ENCODE assay signal across 10 cellular contexts in genomic region chr7:133053321-133053891, GRCh38. TPM values are rescaled to one million over a fixed set of nuclear protein-coding genes. Genes with fewer than 3 reads are reported as not detected.
DNase-seq lines count a peak whose midpoint lies in the region; ATAC-seq and TF ChIP-seq lines count a peak whose summit lies in the region.
"Had no signal": no experiment of that assay in that cellular context is flagged by ENCODE, and none has a peak within 500 bp of the region (broad histone marks: within the 10 kb centered on the region; RNA-seq: fewer than 3 reads in every experiment).

No MANE protein-coding gene starts in this region.

- TF ChIP-seq POLR2A in gastroesophageal sphincter (IDR thresholded peaks at IDR 0.05), result no peak
- no peak for TF ChIP-seq POLR2A in uterus (IDR thresholded peaks at IDR 0.05)

- H3K27me3 ChIP-seq in gastroesophageal sphincter, result no peaks in the 10 kb centered on the region
- no peaks in the 10 kb centered on the region for H3K27me3 ChIP-seq in uterus

- 13 to 20% methylated on average over 3 of the region's 4 CpGs for WGBS in gastroesophageal sphincter (ENCODE audit: low coverage in 1 of 2), 2 donors

- ATAC-seq in gastroesophageal sphincter (peak; percentile 89), HG03469 (IDR thresholded peaks at IDR 0.05; ENCODE audit: unreplicated experiment) (no peak), HG03097 (IDR thresholded peaks at IDR 0.05; ENCODE audit: low FRiP score, unreplicated experiment) (no peak)

- H3K27ac ChIP-seq in gastroesophageal sphincter (peak overlapping the region in 3 of 4 donors; percentile 11 to 59 (median 57)), uterus (peak overlapping the region; percentile 64 to 78)

- TF ChIP-seq CTCF in gastroesophageal sphincter (IDR thresholded peaks at IDR 0.05) (no peak), uterus (IDR thresholded peaks at IDR 0.05) (no peak)

- H3K4me1 ChIP-seq in gastroesophageal sphincter (peaks cover 11 to 58% (median 21%) of the 10 kb centered on the region in 3 donors), uterus (peaks cover 13% of the 10 kb centered on the region in 2 donors)

- H3K4me3 ChIP-seq in gastroesophageal sphincter (no peak overlapping the region), uterus (no peak overlapping the region)

- TF ChIP-seq EP300 in gastroesophageal sphincter (IDR thresholded peaks at IDR 0.05), result no peak

- intact Hi-C loops in uterus (cut with DNase I; ENCODE audit: low total_unique reads), result no loop called here

- H3K9me3 ChIP-seq in gastroesophageal sphincter (no peaks in the 10 kb centered on the region), uterus (no peaks in the 10 kb centered on the region)

- peak; percentile 3 for DNase-seq in activated CD4-positive, alpha-beta T cell treated with anti-CD3 and anti-CD28 coated beads for 48 hours
- no peak for DNase-seq in activated CD4-positive, alpha-beta T cell treated with anti-CD3 and anti-CD28 coated beads, Interleukin-2, amount 50 U/mL, for 48 hours
- peak; percentile 89 for DNase-seq in RPMI7951 (ENCODE audit: low read depth)
- peak; percentile 27 to 59 for DNase-seq in uterus
- DNase-seq in NCI-H2171 treated with DMSO at 0.1 percent for 48 hours (lab: John Stamatoyannopoulos, UW), result no peak
- DNase-seq: activated T-cell treated with anti-CD3 and anti-CD28 coated beads, Interleukin-2, amount 50 U/mL, for 24 hours; NCI-H82 had no signal

- H3K36me3 ChIP-seq in gastroesophageal sphincter (no peaks in the 10 kb centered on the region), uterus (no peaks in the 10 kb centered on the region)

RNA-seq across cellular contexts. Expression of gene CHCHD3, which starts 28.5 kb away (rescaled TPM):
- 96.2 and 99.5 TPM in 2 replicates for total RNA-seq in RPMI7951 (2014; rRNA removed; shearing (Covaris generic))
- total RNA-seq in gastroesophageal sphincter (10 to 100 TPM; 54.0 to 88.6 (median 61.3) TPM), uterus (10 to 100 TPM; 43.5 to 61.0 (median 47.6) TPM)

Comparison
In these comparisons a context has a peak if more than half of its experiments do, and no peak if none do; other contexts are left out.
1. DNase-seq: peak in activated CD4-positive, alpha-beta T cell treated with anti-CD3 and anti-CD28 coated beads for 48 hours (single experiment), RPMI7951 (single experiment) and uterus (2 of 2); none in activated CD4-positive, alpha-beta T cell treated with anti-CD3 and anti-CD28 coated beads, Interleukin-2, amount 50 U/mL, for 48 hours (0 of 2) and NCI-H2171 treated with DMSO at 0.1 percent for 48 hours (single experiment).